26 cellular contexts compared by ENCODE assay signal in the genomic region with DNA sequence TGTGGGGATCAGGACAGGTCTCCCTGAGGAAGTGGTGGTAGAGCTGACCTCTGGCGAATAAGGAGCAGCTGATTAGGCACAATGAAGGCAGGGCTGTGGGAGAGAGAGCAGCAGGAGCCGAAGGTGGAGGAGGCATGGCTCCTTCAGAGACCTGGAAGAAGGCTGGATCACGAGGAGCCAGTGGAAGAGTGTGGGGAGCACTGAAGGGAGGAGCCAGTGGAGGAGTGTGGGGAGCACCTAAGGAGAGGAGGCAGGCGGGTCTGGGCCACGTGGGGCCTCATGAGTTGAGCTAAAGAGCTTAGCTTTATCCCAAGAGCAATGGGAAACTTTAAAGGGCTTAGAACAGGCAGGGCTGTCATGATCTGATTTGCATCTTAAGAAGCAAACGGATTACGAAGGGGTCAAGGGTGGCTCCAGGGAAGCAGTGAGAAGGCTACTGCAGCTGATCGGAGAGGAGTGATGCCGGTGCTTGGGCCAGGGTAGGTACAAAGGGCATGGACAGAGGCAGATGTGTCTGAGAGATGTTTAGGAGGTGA.
"Had no signal": no experiment of that assay in that cellular context is flagged by ENCODE, and none has a peak within 500 bp of the region (broad histone marks: within the 10 kb centered on the region; RNA-seq: fewer than 3 reads in every experiment).

No MANE protein-coding gene starts in this region.

- H3K9ac ChIP-seq: SK-N-SH had no signal

- H3K4me3 ChIP-seq: cardiac muscle cell, Peyer's patch, SJCRH30 had no signal

- H3K36me3 ChIP-seq: brain microvascular endothelial cell, cardiac muscle cell, Peyer's patch, SJCRH30 had no signal

- H3K4me2 ChIP-seq: SK-N-SH had no signal

- DNase-seq: activated B cell treated with CpG ODN at 0.5 μM for 24 hours; activated CD4-positive, alpha-beta memory T cell treated with anti-CD3 and anti-CD28 coated beads for 36 hours; activated CD4-positive, alpha-beta T cell treated with anti-CD3 and anti-CD28 coated beads for 1 hour; activated CD4-positive, alpha-beta T cell treated with anti-CD3 and anti-CD28 coated beads, Interleukin-2, amount 10 ng/mL, durations not matched to agents 7 days and 5 days; activated CD8-positive, alpha-beta memory T cell treated with anti-CD3 and anti-CD28 coated beads for 24 hours; activated gamma-delta T cell treated with Interleukin-2 at 50 U/mL for 16 hours; activated naive CD4-positive, alpha-beta T cell treated with anti-CD3 and anti-CD28 coated beads, Interleukin-2, amount 10 ng/mL, durations not matched to agents 7 days and 5 days; activated naive CD8-positive, alpha-beta T cell treated with anti-CD3 and anti-CD28 coated beads for 36 hours; activated T-cell treated with anti-CD3 and anti-CD28 coated beads, Interleukin-2, amount 50 U/mL, for 4 hours; brain microvascular endothelial cell; KG1; NCI-H1048; NCI-H146; NCI-H1930; NCI-H2171; NCI-H2227 treated with DMSO at 0.1 percent for 48 hours; NCI-H446 treated with DMSO at 0.1 percent for 48 hours; NCI-H526 treated with DMSO at 0.1 percent for 48 hours; Peyer's patch; Right ventricle myocardium superior; SJCRH30; SK-N-SH; T-helper 1 cell had no signal

- H3K27ac ChIP-seq: brain microvascular endothelial cell, cardiac muscle cell, Peyer's patch, RWPE1, SJCRH30 had no signal

- H3K4me1 ChIP-seq: Peyer's patch, SJCRH30 had no signal

- ATAC-seq: activated T-cell treated with anti-CD3 and anti-CD28 coated beads, Interleukin-2, amount 50 U/mL, for 4 hours; activated T-helper 17 cell treated with anti-CD3 and anti-CD28 coated beads, Interleukin-2, amount 50 U/mL, for 72 hours had no signal

- H3K27me3 ChIP-seq: brain microvascular endothelial cell, cardiac muscle cell, Peyer's patch, SJCRH30 had no signal

- H3K9me3 ChIP-seq: Peyer's patch, SJCRH30, SK-N-SH had no signal
